ENCODE assay signal across 1 cellular context in genomic region chr3:129085818-129086217, GRCh38.
TF ChIP-seq lines count a peak whose summit lies in the region.

No MANE protein-coding gene starts in this region.

TF ChIP-seq in GM23338, 12 proteins besides CTCF, POLR2A, EP300 and RAD21 (continued from another document):
- TF ChIP-seq ZNF462 (CRISPR knock-in tag; IDR thresholded peaks at IDR 0.05) (no peak), NANOG (IDR thresholded peaks at IDR 0.05; ENCODE audit: borderline replicate concordance) (no peak), EZH2phosphoT487 (IDR thresholded peaks at IDR 0.05; ENCODE audit: unreplicated experiment) (no peak), ZNF331 (CRISPR knock-in tag; IDR thresholded peaks at IDR 0.05; ENCODE audit: low read depth) (no peak), POLR2AphosphoS5 (IDR thresholded peaks at IDR 0.05; ENCODE audit: low read depth) (no peak; the same call in 1 of the 2 replicates), ZNF114 (CRISPR knock-in tag; IDR thresholded peaks at IDR 0.05) (no peak), EZH2 (IDR thresholded peaks at IDR 0.05; ENCODE audit: low read depth, unreplicated experiment) (no peak), CREB1 (CRISPR knock-in tag; IDR thresholded peaks at IDR 0.05; ENCODE audit: low read depth) (no peak)
